1 cellular context compared by ENCODE assay signal in the genomic region with DNA sequence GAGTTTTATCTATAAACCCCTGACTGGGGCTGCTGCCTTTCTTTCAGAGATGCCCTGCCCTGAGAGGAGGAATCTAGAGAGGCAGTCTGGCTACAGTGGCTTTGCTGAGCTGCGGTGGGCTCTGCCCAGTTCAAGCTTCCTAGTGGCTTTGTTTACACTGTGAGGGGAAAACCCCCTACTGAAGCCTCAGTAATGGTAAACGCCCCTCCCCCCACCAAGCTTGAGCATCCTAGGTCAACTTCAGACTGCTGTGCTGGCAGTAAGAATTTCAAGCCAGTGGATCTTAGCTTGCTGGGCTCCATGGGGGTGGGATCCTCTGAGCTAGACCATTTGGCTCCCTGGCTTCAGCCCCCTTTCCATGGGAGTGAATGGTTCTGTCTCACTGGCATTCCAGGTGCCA.
TF ChIP-seq lines count a peak whose summit lies in the region.

No MANE protein-coding gene starts in this region.

TF ChIP-seq in H1, 55 proteins besides CTCF, POLR2A, EP300 and RAD21:
- TF ChIP-seq SP1 (IDR thresholded peaks at IDR 0.05; ENCODE audit: low read depth, low read length), result 0 out of 2 replicates have a peak, but pooled peaks have one; percentile 23
TF ChIP-seq in H1: peak in this region for 1; not testable (repeated sequence) for 54.
